8 cellular contexts compared by ENCODE assay signal in the genomic region with DNA sequence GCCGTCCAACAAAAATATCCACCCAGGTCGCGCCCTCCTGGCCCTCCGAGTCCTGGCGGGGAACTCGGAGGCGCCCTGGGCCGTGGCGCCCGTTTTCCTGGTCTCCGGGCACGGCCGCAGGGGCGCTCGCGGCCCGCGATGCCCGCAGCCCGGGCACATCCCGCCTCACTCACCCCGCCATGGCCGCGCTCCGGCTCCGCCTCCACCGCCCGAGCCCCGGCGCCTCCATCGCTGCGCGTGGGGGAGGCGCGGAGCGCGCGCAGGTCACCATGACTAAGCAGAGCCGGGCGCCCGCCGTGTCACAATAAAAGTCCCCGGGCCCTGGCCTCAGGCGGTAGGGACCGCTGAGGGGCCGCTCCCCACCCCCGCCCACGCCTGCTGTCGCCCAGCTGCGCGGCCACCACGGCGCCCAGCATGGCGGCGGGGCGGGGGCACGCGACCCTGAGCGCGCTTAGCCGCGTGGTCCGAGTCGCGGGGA. TPM values are rescaled to one million over a fixed set of nuclear protein-coding genes. Genes with fewer than 3 reads are reported as not detected.
DNase-seq lines count a peak whose midpoint lies in the region; ATAC-seq and TF ChIP-seq lines count a peak whose summit lies in the region.

No MANE protein-coding gene starts in this region.

- in situ Hi-C loops in G401 (cut with HindIII; ENCODE audit: low sequenced_read_pairs) = no loop called here

- peaks cover 18 to 30% of the 10 kb centered on the region in 2 experiments for H3K4me1 Mint-ChIP-seq in H9
- H3K4me1 Mint-ChIP-seq in neural crest cell = peaks cover 16% of the 10 kb centered on the region
- peaks cover 52% of the 10 kb centered on the region for H3K4me1 Mint-ChIP-seq in stimulated activated naive CD8-positive, alpha-beta T cell treated with anti-CD3 and anti-CD28 coated beads, Interleukin-15, amount 100 ng/mL, for 72 hours

- peak overlapping the region; percentile 95 for H2BK120ac ChIP-seq in H9 (ENCODE audit: low read depth, low read length, poor library complexity, severe bottlenecking)

- peak overlapping the region; percentile 15 for H4K91ac ChIP-seq in H9 (ENCODE audit: insufficient read length, low read depth, low read length)

- no peak overlapping the region for H2BK12ac ChIP-seq in H9 (ENCODE audit: insufficient read length, low read depth, low read length)

- peaks cover 2% of the 10 kb centered on the region; the same call in 1 of the 2 replicates for H3K4me1 ChIP-seq in H9 (ENCODE audit: insufficient read depth, low read length)

- peak; percentile 87 for DNase-seq in G401 (ENCODE audit: low spot score)
- DNase-seq in H9 = peak; percentile 86
- DNase-seq in MG63 = peak; percentile 98
- peak; percentile 79 for DNase-seq in SHP77 treated with DMSO at 0.1 percent for 48 hours (lab: John Stamatoyannopoulos, UW)
- peak; percentile 82 for DNase-seq in activated gamma-delta T cell (lab: John Stamatoyannopoulos, UW)
- DNase-seq in fibroblast of villous mesenchyme (ENCODE audit: low read depth) = peak; percentile 89
- peak; percentile 90 for DNase-seq in neural crest cell (ENCODE audit: low read depth, low spot score)
- DNase-seq in stimulated activated naive CD8-positive, alpha-beta T cell treated with anti-CD3 and anti-CD28 coated beads, Interleukin-15, amount 100 ng/mL, for 72 hours = peak; percentile 94 to 95

- peaks cover 7% of the 10 kb centered on the region for H3K23me2 ChIP-seq in H9 (ENCODE audit: insufficient read length, low read depth, low read length, poor library complexity, severe bottlenecking)

- H3K4me3 Mint-ChIP-seq in H9 = peak overlapping the region; percentile 71 to 86
- H3K4me3 Mint-ChIP-seq in neural crest cell = peak overlapping the region; percentile 91
- H3K4me3 Mint-ChIP-seq in stimulated activated naive CD8-positive, alpha-beta T cell treated with anti-CD3 and anti-CD28 coated beads, Interleukin-15, amount 100 ng/mL, for 72 hours = peak overlapping the region; percentile 95 to 96

- no peak overlapping the region for H3K23ac ChIP-seq in H9 (ENCODE audit: insufficient read length, low read depth, low read length)

- H2BK5ac ChIP-seq in H9 (ENCODE audit: insufficient read length, low read length) = no peak overlapping the region

- no peak overlapping the region for H3K27ac ChIP-seq in H9 (ENCODE audit: insufficient read length, low read depth, low read length)

- H3K27me3 ChIP-seq in H9 (ENCODE audit: insufficient read depth, low read length) = no peaks in the 10 kb centered on the region
- no peaks in the 10 kb centered on the region for H3K27me3 ChIP-seq in MG63

- peak overlapping the region; percentile 71 for H3K9ac ChIP-seq in H9 (ENCODE audit: extremely low read depth, insufficient read length, low read length)

- peak overlapping the region; percentile 91 for H3K4me2 ChIP-seq in H9 (ENCODE audit: insufficient read depth, insufficient read length, low read length)

- H3K36me3 Mint-ChIP-seq in H9 (ENCODE audit: insufficient read depth in 1 of 3, low read depth in 3 of 3) = peaks cover 13 to 29% (median 25%) of the 10 kb centered on the region in 3 experiments
- H3K36me3 Mint-ChIP-seq in neural crest cell (ENCODE audit: low read depth) = peaks cover 6% of the 10 kb centered on the region

- no peak overlapping the region for H4K5ac ChIP-seq in H9 (ENCODE audit: insufficient read length, low read depth, low read length)

- H3K27me3 Mint-ChIP-seq in H9 (ENCODE audit: low read depth) = peaks cover 3% of the 10 kb centered on the region
- peaks cover 4% of the 10 kb centered on the region for H3K27me3 Mint-ChIP-seq in neural crest cell (ENCODE audit: low read depth)
- H3K27me3 Mint-ChIP-seq in stimulated activated naive CD8-positive, alpha-beta T cell treated with anti-CD3 and anti-CD28 coated beads, Interleukin-15, amount 100 ng/mL, for 72 hours = no peaks in the 10 kb centered on the region

- TF ChIP-seq CTCF in H9 (conservative IDR thresholded peaks at IDR 0.05) (no peak), fibroblast of villous mesenchyme (IDR thresholded peaks at IDR 0.05; ENCODE audit: insufficient read depth, low read depth, low read length) (no peak), neural crest cell (conservative IDR thresholded peaks at IDR 0.05) (no peak)

- no peak overlapping the region for H4K8ac ChIP-seq in H9 (replicated peaks; ENCODE audit: insufficient read length, low read depth, low read length)

- no peak overlapping the region for H2BK15ac ChIP-seq in H9 (ENCODE audit: low read depth, low read length)

- H3K4me3 ChIP-seq in MG63 (peak overlapping the region; percentile 86), fibroblast of villous mesenchyme (ENCODE audit: low read depth, low read length) (peak overlapping the region; percentile 89)

- no peak overlapping the region for H2AFZ ChIP-seq in H9 (ENCODE audit: low read length)

- H3K56ac ChIP-seq in H9 (ENCODE audit: insufficient read length, low read depth, low read length) = no peak overlapping the region

- no peak overlapping the region; the same call in 1 of the 2 replicates for H3K4ac ChIP-seq in H9 (ENCODE audit: low read depth, low read length)

- H3K9me3 Mint-ChIP-seq in H9 (no peaks in the 10 kb centered on the region), neural crest cell (no peaks in the 10 kb centered on the region)
- H3K9me3 Mint-ChIP-seq in stimulated activated naive CD8-positive, alpha-beta T cell treated with anti-CD3 and anti-CD28 coated beads, Interleukin-15, amount 100 ng/mL, for 72 hours = no peaks in the 10 kb centered on the region

- no peak overlapping the region for H3T11ph ChIP-seq in H9 (ENCODE audit: low read length)

- no peak overlapping the region for H2BK20ac ChIP-seq in H9 (ENCODE audit: low read depth, low read length, poor library complexity, severe bottlenecking)

- H3K79me2 ChIP-seq in H9 (ENCODE audit: insufficient read depth, low read length) = peaks cover 15% of the 10 kb centered on the region; the same call in 1 of the 2 replicates

- peak overlapping the region in 2 of 3 experiments; percentile 60 to 84; a peak in 3 of 7 replicates for H3K27ac Mint-ChIP-seq in H9
- peak overlapping the region; percentile 94 for H3K27ac Mint-ChIP-seq in neural crest cell (ENCODE audit: unreplicated experiment)
- peak overlapping the region; percentile 96 for H3K27ac Mint-ChIP-seq in stimulated activated naive CD8-positive, alpha-beta T cell treated with anti-CD3 and anti-CD28 coated beads, Interleukin-15, amount 100 ng/mL, for 72 hours

- peak; percentile 97 for ATAC-seq in stimulated activated naive CD8-positive, alpha-beta T cell treated with anti-CD3 and anti-CD28 coated beads, Interleukin-15, amount 100 ng/mL, for 72 hours

- no peak overlapping the region for H2AK5ac ChIP-seq in H9 (ENCODE audit: insufficient read length, low read length)

- H3K9me3 ChIP-seq in H9 (ENCODE audit: control insufficient read depth, low read depth, low read length) (no peaks in the 10 kb centered on the region), MG63 (no peaks in the 10 kb centered on the region)

- H3K18ac ChIP-seq in H9 (ENCODE audit: insufficient read length, low read depth, low read length) = peak overlapping the region; percentile 97

- peak overlapping the region; percentile 98 for H3K14ac ChIP-seq in H9 (ENCODE audit: insufficient read depth, low read length)

- H3K36me3 ChIP-seq in MG63 = peaks cover 47% of the 10 kb centered on the region

- H4K20me1 ChIP-seq in H9 (ENCODE audit: control insufficient read depth, insufficient read depth, insufficient read length) = no peaks in the 10 kb centered on the region

- WGBS in H9 (ENCODE audit: extremely low coverage, insufficient read length, low lambda C conversion rate) = no CpG with 5 or more reads among the region's 65 CpGs

- peaks cover 2% of the 10 kb centered on the region for H3K79me1 ChIP-seq in H9 (ENCODE audit: insufficient read depth, low read depth, low read length, poor library complexity, severe bottlenecking)

RNA-seq across cellular contexts. Expression of gene KEAP1, which starts 0.6 kb away (rescaled TPM):
- total RNA-seq in G401 (2014; rRNA removed; shearing (Covaris generic)) = 141 and 143 TPM in 2 replicates
- total RNA-seq in H9 (2021) (88.7 and 101 TPM in 2 replicates), fibroblast of villous mesenchyme (60.5 and 61.5 TPM in 2 replicates), neural crest cell (79.7 and 82.5 TPM in 2 replicates)
- total RNA-seq in MG63 (2014; rRNA removed; shearing (Covaris generic); ENCODE audit: low replicate concordance) = 172 and 247 TPM in 2 replicates

RNA-seq across cellular contexts. Expression of gene S1PR5, which starts 14.7 kb away (rescaled TPM):
- 13.5 and 22.1 TPM in 2 replicates for total RNA-seq in G401 (2014; rRNA removed; shearing (Covaris generic))
- total RNA-seq in H9 (2021) = 7.1 and 8.1 TPM in 2 replicates
- total RNA-seq in MG63 (2014; rRNA removed; shearing (Covaris generic); ENCODE audit: low replicate concordance) = not detected in 2 replicates
- total RNA-seq in fibroblast of villous mesenchyme = 1.3 and 2.9 TPM in 2 replicates
- total RNA-seq in neural crest cell = 0.79 and 1.1 TPM in 2 replicates

RNA-seq across cellular contexts. Expression of gene ATG4D, which starts 41.1 kb away (rescaled TPM):
- total RNA-seq in G401 (2014; rRNA removed; shearing (Covaris generic)) = 50.9 and 58.5 TPM in 2 replicates
- total RNA-seq in H9 (2021) (55.2 and 55.8 TPM in 2 replicates), fibroblast of villous mesenchyme (16.0 and 18.4 TPM in 2 replicates), neural crest cell (53.3 and 56.7 TPM in 2 replicates)
- 16.6 and 27.0 TPM in 2 replicates for total RNA-seq in MG63 (2014; rRNA removed; shearing (Covaris generic); ENCODE audit: low replicate concordance)
